ENCODE assay signal across 11 cellular contexts in genomic region chr20:43736588-43737091, GRCh38. TPM values are rescaled to one million over a fixed set of nuclear protein-coding genes. Genes with fewer than 3 reads are reported as not detected.
DNase-seq lines count a peak whose midpoint lies in the region; ATAC-seq, FAIRE-seq and TF ChIP-seq lines count a peak whose summit lies in the region.
"Had no signal": no experiment of that assay in that cellular context is flagged by ENCODE, and none has a peak within 500 bp of the region (broad histone marks: within the 10 kb centered on the region; RNA-seq: fewer than 3 reads in every experiment).

No MANE protein-coding gene starts in this region.

- H3K4me1 ChIP-seq in ascending aorta, result no peaks in the 10 kb centered on the region
- H3K4me1 ChIP-seq: lower lobe of right lung had no signal

- intact Hi-C loops in ascending aorta (cut with DNase I), result no loop called here

- no peak for TF ChIP-seq CTCF in GM06990 (IDR thresholded peaks at IDR 0.05; ENCODE audit: insufficient read depth, low read length, poor library complexity, severe bottlenecking)
- TF ChIP-seq CTCF in ascending aorta (IDR thresholded peaks at IDR 0.05), result no peak

- FAIRE-seq in HTR-8/SVneo (lab: Jason Lieb, UNC) (peak; percentile 44), urothelium cell line (lab: Jason Lieb, UNC) (no peak)

- peak; percentile 75 for DNase-seq in GM06990 (ENCODE audit: extremely low read depth, insufficient read length)
- no peak for DNase-seq in HTR-8/SVneo (ENCODE audit: insufficient read length, low spot score)
- DNase-seq in amniotic epithelial cell (ENCODE audit: low read depth), result peak; percentile 28
- no peak for DNase-seq in ascending aorta (ENCODE audit: low spot score in 2 of 2)
- DNase-seq in urothelium cell line (ENCODE audit: low spot score), result no peak
- no peak for DNase-seq in amygdala (lab: John Stamatoyannopoulos, UW)
- no peak for DNase-seq in NCI-H128 (lab: John Stamatoyannopoulos, UW; ENCODE audit: unreplicated experiment)
- DNase-seq: cortex of kidney, GDM1, lower lobe of right lung had no signal

- H3K9me3 ChIP-seq in ascending aorta, result no peaks in the 10 kb centered on the region
- H3K9me3 ChIP-seq: lower lobe of right lung had no signal

- H3K36me3 ChIP-seq in GM06990 (ENCODE audit: control insufficient read depth, insufficient read depth, low read length) (no peaks in the 10 kb centered on the region), ascending aorta (no peaks in the 10 kb centered on the region)
- H3K36me3 ChIP-seq: lower lobe of right lung had no signal

- H3K4me3 ChIP-seq in GM06990 (replicated peaks; ENCODE audit: low read depth, low read length) (no peak overlapping the region), ascending aorta (no peak overlapping the region)
- H3K4me3 ChIP-seq: lower lobe of right lung had no signal

- peak; percentile 68 for ATAC-seq in GM19463 (IDR thresholded peaks at IDR 0.05; ENCODE audit: unreplicated experiment)
- ATAC-seq: lower lobe of right lung had no signal

- no peak overlapping the region for H3K27ac ChIP-seq in ascending aorta
- H3K27ac ChIP-seq: lower lobe of right lung had no signal

- H3K27me3 ChIP-seq in GM06990 (replicated peaks; ENCODE audit: control insufficient read depth, insufficient read depth, low read length) (no peaks in the 10 kb centered on the region), ascending aorta (no peaks in the 10 kb centered on the region)

RNA-seq across cellular contexts. Expression of gene GTSF1L, which starts 9.8 kb away (rescaled TPM):
- not detected for total RNA-seq in ascending aorta
- total RNA-seq: lower lobe of right lung had no signal

Comparison
In these comparisons a context has a peak if more than half of its experiments do, and no peak if none do; other contexts are left out.
1. DNase-seq: peak in GM06990 (single experiment) and amniotic epithelial cell (single experiment); none in HTR-8/SVneo (single experiment), ascending aorta (0 of 2), urothelium cell line (single experiment), amygdala (0 of 56) and NCI-H128 (single experiment).